19 cellular contexts compared by ENCODE assay signal in the genomic region with DNA sequence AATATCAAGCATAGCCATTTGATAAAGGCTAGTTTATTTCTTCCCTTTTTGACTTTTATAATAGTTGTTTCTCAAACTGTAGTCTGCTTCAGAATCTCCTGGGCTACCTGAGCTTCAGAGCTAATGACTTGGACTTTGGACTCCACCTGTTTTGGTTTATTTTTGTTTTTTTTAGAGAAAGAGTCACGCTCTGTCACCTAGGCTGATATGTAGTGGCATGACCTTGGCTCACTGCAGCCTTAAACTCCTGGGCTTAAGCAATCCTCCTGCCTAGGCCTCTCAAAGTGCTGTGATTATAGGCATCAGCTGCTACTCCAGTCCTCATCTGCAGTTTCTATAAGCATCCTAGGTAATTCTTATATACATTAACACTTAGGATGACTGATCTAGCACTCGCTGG.
"Had no signal": no experiment of that assay in that cellular context is flagged by ENCODE, and none has a peak within 500 bp of the region (broad histone marks: within the 10 kb centered on the region; RNA-seq: fewer than 3 reads in every experiment).

No MANE protein-coding gene starts in this region.

- H3K27ac Mint-ChIP-seq: endodermal cell had no signal

- H3K36me3 ChIP-seq: colonic mucosa, neutrophil, right atrium auricular region, tibial artery, upper lobe of left lung, uterus had no signal

- H3K4me3 Mint-ChIP-seq: endodermal cell; naive thymus-derived CD8-positive, alpha-beta T cell had no signal

- H3K27me3 Mint-ChIP-seq: naive thymus-derived CD8-positive, alpha-beta T cell had no signal

- DNase-seq: colonic mucosa; effector CD4-positive, alpha-beta T cell; endodermal cell; erythroblast; foreskin keratinocyte; kidney glomerular epithelial cell; mucosa of descending colon; naive thymus-derived CD8-positive, alpha-beta T cell; posterior cingulate gyrus; small intestine; stimulated activated CD4-positive, alpha-beta T cell treated with anti-CD3 and anti-CD28 coated beads, Interleukin-12 subunit alpha, Interleukin-12 subunit beta, amount 100 ng/mL, for 4 hours; stimulated activated naive CD8-positive, alpha-beta T cell treated with anti-CD3 and anti-CD28 coated beads, Interleukin-15, Interleukin-2, amounts not matched to agents 100 U/mL and 50 U/mL, for 24 hours; tibial artery; upper lobe of left lung; uterus had no signal

- H3K27me3 ChIP-seq: colonic mucosa, hepatocyte, neutrophil, right atrium auricular region, tibial artery, upper lobe of left lung, uterus had no signal

- H3K9me3 Mint-ChIP-seq: endodermal cell; naive thymus-derived CD8-positive, alpha-beta T cell had no signal

- ATAC-seq: foreskin keratinocyte; mucosa of descending colon; naive thymus-derived CD8-positive, alpha-beta T cell; stimulated activated naive CD8-positive, alpha-beta T cell treated with anti-CD3 and anti-CD28 coated beads, Interleukin-15, Interleukin-2, amounts not matched to agents 100 U/mL and 50 U/mL, for 24 hours had no signal

- H3K36me3 Mint-ChIP-seq: naive thymus-derived CD8-positive, alpha-beta T cell had no signal

- FAIRE-seq: endothelial cell of umbilical vein, small intestine had no signal

- H3K9me3 ChIP-seq: colonic mucosa, mucosa of descending colon, neutrophil, right atrium auricular region, tibial artery, upper lobe of left lung, uterus had no signal

- H3K4me3 ChIP-seq: colonic mucosa, hepatocyte, mucosa of descending colon, right atrium auricular region, tibial artery, upper lobe of left lung, uterus had no signal

- H3K27ac ChIP-seq: colonic mucosa, foreskin keratinocyte, hepatocyte, neutrophil, right atrium auricular region, tibial artery, upper lobe of left lung, uterus had no signal
